Comparison of ENCODE assay signal across 6 cellular contexts in genomic region chr16:58801838-58802237, GRCh38.
"Had no signal": no experiment of that assay in that cellular context is flagged by ENCODE, and none has a peak within 500 bp of the region (broad histone marks: within the 10 kb centered on the region; RNA-seq: fewer than 3 reads in every experiment).

No MANE protein-coding gene starts in this region.

- FAIRE-seq: HTR-8/SVneo had no signal

- H3K27ac ChIP-seq: HL-60 had no signal

- H3K4me3 Mint-ChIP-seq: IgD-negative memory B cell had no signal

- H3K36me3 Mint-ChIP-seq: IgD-negative memory B cell had no signal

- H3K27ac Mint-ChIP-seq: IgD-negative memory B cell had no signal

- H3K27me3 Mint-ChIP-seq: IgD-negative memory B cell had no signal

- H3K4me1 Mint-ChIP-seq: IgD-negative memory B cell had no signal

- DNase-seq: IMR-90, KBM-7, KG1 had no signal
